ENCODE assay signal across 8 cellular contexts in the genomic region with DNA sequence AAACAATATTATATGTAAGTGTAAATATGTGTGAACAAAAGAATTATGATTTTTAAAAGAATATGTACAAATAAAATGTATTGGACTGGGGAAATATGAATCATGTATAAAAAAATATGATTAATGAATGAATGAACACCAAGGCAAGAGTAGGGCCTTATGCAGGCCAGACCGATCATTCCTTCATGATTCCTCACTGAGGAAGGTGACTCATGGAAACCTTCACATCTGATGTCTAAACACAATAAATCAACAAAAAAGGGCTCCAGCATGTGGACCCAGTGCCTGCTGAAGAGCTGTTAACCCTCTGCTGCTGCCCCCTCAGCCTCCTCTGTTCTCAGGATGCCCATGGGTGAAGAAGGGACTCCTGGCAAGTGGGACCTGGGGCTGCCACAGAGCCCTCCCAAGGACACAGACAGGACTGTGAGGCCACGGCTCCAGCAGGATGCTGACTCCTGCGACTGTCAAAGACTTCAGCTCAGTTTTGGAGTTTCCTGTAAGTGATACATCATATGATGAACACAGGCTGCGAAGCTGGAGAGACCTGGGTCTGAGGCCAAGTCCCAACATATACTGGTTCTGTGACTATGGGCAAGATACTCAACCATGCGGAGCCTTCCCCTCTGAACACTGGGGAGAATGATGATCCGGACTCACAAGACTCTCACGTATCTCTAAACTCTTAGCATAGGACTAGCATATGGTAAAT.
DNase-seq lines count a peak whose midpoint lies in the region; ATAC-seq, FAIRE-seq and TF ChIP-seq lines count a peak whose summit lies in the region.
"Not testable (repeated sequence)": the region's sequence is repeated elsewhere in the genome, so short reads cannot be mapped to it uniquely, and the experiment has no call there.

No MANE protein-coding gene starts in this region.

- 47% methylated on average over 7 of the region's 7 CpGs for WGBS in A549 (ENCODE audit: missing lambda C conversion rate)

- not testable (repeated sequence) for H3K36me3 ChIP-seq in endothelial cell of umbilical vein (ENCODE audit: control insufficient read depth in 2 of 2, extremely low read depth in 1 of 2, insufficient read depth in 2 of 2, low read length in 2 of 2)

- dilution Hi-C loops in endothelial cell of umbilical vein (cut with MboI; ENCODE audit: extremely low pct_ligation_motif_present, low sequenced_read_pairs): not testable (repeated sequence)

- H3K27ac Mint-ChIP-seq in stimulated activated memory B cell treated with anti-CD40 and anti-IgM and Interleukin-4, amounts not matched to agents 10 μg/mL and 1 μg/mL and 100 μg/mL, for 72 hours: not testable (repeated sequence)

- H3K4me2 ChIP-seq in A549: peak overlapping the region; percentile 38; the same call in 1 of the 3 replicates
- peak overlapping the region; percentile 16 for H3K4me2 ChIP-seq in endothelial cell of umbilical vein (ENCODE audit: insufficient read depth, low read length)

- H3K27me3 ChIP-seq in endothelial cell of umbilical vein (ENCODE audit: control insufficient read depth in 2 of 2, insufficient read depth in 2 of 2, low read length in 2 of 2): not testable (repeated sequence)

- not testable (repeated sequence) for H3K9me1 ChIP-seq in endothelial cell of umbilical vein (replicated peaks; ENCODE audit: control insufficient read depth, extremely low read depth, insufficient read depth, low read length)

- not testable (repeated sequence) for TF ChIP-seq RAD21 in A549 (conservative IDR thresholded peaks at IDR 0.05 in 1 of 2, IDR thresholded peaks at IDR 0.05 in 1 of 2)

- CTCF ChIA-PET in A549 (lab: Yijun Ruan, JAX); endothelial cell of umbilical vein (lab: Charles Lee): not testable (repeated sequence)

- intact Hi-C loops in endothelial cell of umbilical vein (cut with micrococcal nuclease): not testable (repeated sequence)

- H4K20me1 ChIP-seq in endothelial cell of umbilical vein (replicated peaks; ENCODE audit: control insufficient read depth, extremely low read depth, insufficient read depth, low read length): not testable (repeated sequence)

- H3K27me3 Mint-ChIP-seq in stimulated activated memory B cell treated with anti-CD40 and anti-IgM and Interleukin-4, amounts not matched to agents 10 μg/mL and 1 μg/mL and 100 μg/mL, for 72 hours: not testable (repeated sequence)

- POLR2A ChIA-PET in A549 (lab: Yijun Ruan, JAX); endothelial cell of umbilical vein (lab: Charles Lee): not testable (repeated sequence)

- H3K9me3 ChIP-seq in A549; endothelial cell of umbilical vein (replicated peaks; ENCODE audit: control insufficient read depth, insufficient read depth, low read length): not testable (repeated sequence)

- not testable (repeated sequence) for H3K9me3 Mint-ChIP-seq in stimulated activated memory B cell treated with anti-CD40 and anti-IgM and Interleukin-4, amounts not matched to agents 10 μg/mL and 1 μg/mL and 100 μg/mL, for 72 hours

- not testable (repeated sequence) for TF ChIP-seq CTCF in A549 (IDR thresholded peaks at IDR 0.05); astrocyte of the spinal cord (IDR thresholded peaks at IDR 0.05; ENCODE audit: low read depth, low read length); endothelial cell of umbilical vein (IDR thresholded peaks at IDR 0.05; ENCODE audit: extremely low read depth in 1 of 2, insufficient read depth in 1 of 2, low read depth in 1 of 2, low read length in 2 of 2)

- not testable (repeated sequence) for H3K36me3 Mint-ChIP-seq in stimulated activated memory B cell treated with anti-CD40 and anti-IgM and Interleukin-4, amounts not matched to agents 10 μg/mL and 1 μg/mL and 100 μg/mL, for 72 hours

- not testable (repeated sequence) for H2AFZ ChIP-seq in endothelial cell of umbilical vein (ENCODE audit: low read depth, low read length)

- not testable (repeated sequence) for H3K4me1 Mint-ChIP-seq in stimulated activated memory B cell treated with anti-CD40 and anti-IgM and Interleukin-4, amounts not matched to agents 10 μg/mL and 1 μg/mL and 100 μg/mL, for 72 hours

- FAIRE-seq in A549 (lab: Jason Lieb, UNC) (peak; percentile 100), endothelial cell of umbilical vein (lab: Jason Lieb, UNC) (peak; percentile 86)

- peak; percentile 91 for ATAC-seq in A549
- ATAC-seq in stimulated activated memory B cell treated with anti-CD40 and anti-IgM and Interleukin-4, amounts not matched to agents 10 μg/mL and 1 μg/mL and 100 μg/mL, for 72 hours: peak; percentile 35

- DNase-seq in A549 (ENCODE audit: low read depth in 1 of 2, low spot score in 1 of 2): not testable (repeated sequence)
- DNase-seq in HS-5 (ENCODE audit: low read depth): peak; percentile 16
- peak; percentile 15 for DNase-seq in RKO (ENCODE audit: low spot score)
- DNase-seq in astrocyte of the spinal cord (ENCODE audit: low read depth, low spot score): peak; percentile 39
- peak; percentile 71 for DNase-seq in endothelial cell of umbilical vein (ENCODE audit: low read depth, low spot score)
- peak; percentile 7 for DNase-seq in glomerular endothelial cell (ENCODE audit: extremely low read depth, low read depth, low spot score)
- DNase-seq in lung microvascular endothelial cell (ENCODE audit: low read depth in 2 of 2): peak; percentile 0 to 77

- H3K4me3 ChIP-seq in A549; astrocyte of the spinal cord (ENCODE audit: low read depth, low read length); endothelial cell of umbilical vein (replicated peaks in 1 of 3; ENCODE audit: insufficient read depth in 1 of 3, low read depth in 1 of 3, low read length in 3 of 3): not testable (repeated sequence)

- not testable (repeated sequence) for H3K4me3 Mint-ChIP-seq in stimulated activated memory B cell treated with anti-CD40 and anti-IgM and Interleukin-4, amounts not matched to agents 10 μg/mL and 1 μg/mL and 100 μg/mL, for 72 hours

- in situ Hi-C loops in astrocyte of the spinal cord (cut with HindIII; ENCODE audit: low sequenced_read_pairs): not testable (repeated sequence)

- H3K9ac ChIP-seq in endothelial cell of umbilical vein (replicated peaks; ENCODE audit: extremely low read depth, insufficient read depth, low read length): not testable (repeated sequence)

- TSS peak; percentile 96 for BruUV-seq in endothelial cell of umbilical vein (replicated peaks; lab: Mats Ljungman, UMichigan)

- H3K79me2 ChIP-seq in endothelial cell of umbilical vein (ENCODE audit: control insufficient read depth, insufficient read depth, low read length): not testable (repeated sequence)

- TF ChIP-seq EP300 in A549 (IDR thresholded peaks at IDR 0.05): not testable (repeated sequence)

- not testable (repeated sequence) for H3K4me1 ChIP-seq in A549; endothelial cell of umbilical vein (ENCODE audit: control insufficient read depth, extremely low read depth, insufficient read depth, low read length)

- not testable (repeated sequence) for TF ChIP-seq POLR2A in A549 (IDR thresholded peaks at IDR 0.05; ENCODE audit: low read length); endothelial cell of umbilical vein (IDR thresholded peaks at IDR 0.05; ENCODE audit: low read depth, low read length)

- H3K27ac ChIP-seq in A549: 0 out of 6 replicates have a peak overlapping the region, but pooled peaks of 1 of the 2 experiments have one; percentile 25
- peak overlapping the region; percentile 53 for H3K27ac ChIP-seq in endothelial cell of umbilical vein (ENCODE audit: insufficient read depth, low read depth, low read length)
